ENCODE assay signal across 8 cellular contexts in genomic region chr5:178626484-178627258, GRCh38. TPM values are rescaled to one million over a fixed set of nuclear protein-coding genes. Genes with fewer than 3 reads are reported as not detected.
DNase-seq lines count a peak whose midpoint lies in the region; ATAC-seq and TF ChIP-seq lines count a peak whose summit lies in the region.

TSS of gene CLK4 (minus strand) at chr5:178627050. CDS start at chr5:178623416, 3,634 bp downstream.

- peak; percentile 79 for ATAC-seq in RWPE2 (ENCODE audit: low read depth)
- peak; percentile 96 for ATAC-seq in natural killer cell treated with Interleukin-12 subunit alpha and Interleukin-12 subunit beta and Interleukin-15 and Interleukin-18, amount 100 ng/mL, for 72 hours

- no peaks in the 10 kb centered on the region for H3K9me3 Mint-ChIP-seq in activated T-helper 2 cell treated with anti-CD3 and anti-CD28 coated beads, Interferon-gamma antibody, Interleukin-2, Interleukin-4, amounts not matched to agents 10 μg/mL and 5 μg/mL and 100 μg/mL, durations not matched to agents 14 hours and 24 hours and 36 hours
- no peaks in the 10 kb centered on the region for H3K9me3 Mint-ChIP-seq in natural killer cell treated with Interleukin-12 subunit alpha and Interleukin-12 subunit beta and Interleukin-15 and Interleukin-18, amount 100 ng/mL, for 72 hours

- H3K4me1 Mint-ChIP-seq in activated T-helper 2 cell treated with anti-CD3 and anti-CD28 coated beads, Interferon-gamma antibody, Interleukin-2, Interleukin-4, amounts not matched to agents 10 μg/mL and 5 μg/mL and 100 μg/mL, durations not matched to agents 14 hours and 24 hours and 36 hours (ENCODE audit: low read depth), result peaks cover 19% of the 10 kb centered on the region
- H3K4me1 Mint-ChIP-seq in natural killer cell treated with Interleukin-12 subunit alpha and Interleukin-12 subunit beta and Interleukin-15 and Interleukin-18, amount 100 ng/mL, for 72 hours (ENCODE audit: low read depth in 2 of 2), result peaks cover 23 to 30% of the 10 kb centered on the region in 2 donors

- no peaks in the 10 kb centered on the region for H3K9me3 ChIP-seq in RWPE2 (ENCODE audit: severe bottlenecking)

- peaks cover 25% of the 10 kb centered on the region for H3K4me1 ChIP-seq in RWPE2 (ENCODE audit: insufficient read depth, poor library complexity, severe bottlenecking)

- H3K4me3 Mint-ChIP-seq in activated T-helper 2 cell treated with anti-CD3 and anti-CD28 coated beads, Interferon-gamma antibody, Interleukin-2, Interleukin-4, amounts not matched to agents 10 μg/mL and 5 μg/mL and 100 μg/mL, durations not matched to agents 14 hours and 24 hours and 36 hours (ENCODE audit: low read depth), result peak within 1 kb of the TSS; percentile 97
- peak within 1 kb of the TSS; percentile 100 for H3K4me3 Mint-ChIP-seq in natural killer cell treated with Interleukin-12 subunit alpha and Interleukin-12 subunit beta and Interleukin-15 and Interleukin-18, amount 100 ng/mL, for 72 hours

- peak within 1 kb of the TSS; percentile 72 for H3K27ac ChIP-seq in RWPE2 (ENCODE audit: poor library complexity, severe bottlenecking)

- peaks cover 18% of the 10 kb centered on the region for H3K36me3 ChIP-seq in RWPE2 (ENCODE audit: low read depth)

- peaks cover 28% of the 10 kb centered on the region for H3K36me3 Mint-ChIP-seq in activated T-helper 2 cell treated with anti-CD3 and anti-CD28 coated beads, Interferon-gamma antibody, Interleukin-2, Interleukin-4, amounts not matched to agents 10 μg/mL and 5 μg/mL and 100 μg/mL, durations not matched to agents 14 hours and 24 hours and 36 hours (ENCODE audit: low read depth)
- H3K36me3 Mint-ChIP-seq in natural killer cell treated with Interleukin-12 subunit alpha and Interleukin-12 subunit beta and Interleukin-15 and Interleukin-18, amount 100 ng/mL, for 72 hours, result peaks cover 14% of the 10 kb centered on the region

- peak within 1 kb of the TSS; percentile 98 for H3K27ac Mint-ChIP-seq in activated T-helper 2 cell treated with anti-CD3 and anti-CD28 coated beads, Interferon-gamma antibody, Interleukin-2, Interleukin-4, amounts not matched to agents 10 μg/mL and 5 μg/mL and 100 μg/mL, durations not matched to agents 14 hours and 24 hours and 36 hours
- peak within 1 kb of the TSS; percentile 91 to 97 for H3K27ac Mint-ChIP-seq in natural killer cell treated with Interleukin-12 subunit alpha and Interleukin-12 subunit beta and Interleukin-15 and Interleukin-18, amount 100 ng/mL, for 72 hours

- peak within 1 kb of the TSS; percentile 93 for H3K4me3 ChIP-seq in LNCaP clone FGC (ENCODE audit: low read depth, low read length)
- H3K4me3 ChIP-seq in RWPE2 (ENCODE audit: severe bottlenecking), result peak within 1 kb of the TSS; percentile 78

- no peaks in the 10 kb centered on the region for H3K27me3 ChIP-seq in RWPE2 (ENCODE audit: insufficient read depth, poor library complexity, severe bottlenecking)

- DNase-seq in EH (ENCODE audit: low read depth) (peak; percentile 91), H4 (ENCODE audit: low spot score) (peak; percentile 95), LNCaP clone FGC (ENCODE audit: low read depth) (peak; percentile 66), RWPE2 (ENCODE audit: low spot score) (peak; percentile 95), fibroblast of peridontal ligament (ENCODE audit: extremely low read depth) (peak; percentile 92)
- DNase-seq in activated T-helper 2 cell treated with anti-CD3 and anti-CD28 coated beads, Interferon-gamma antibody, Interleukin-2, Interleukin-4, amounts not matched to agents 10 μg/mL and 5 μg/mL and 100 μg/mL, durations not matched to agents 14 hours and 24 hours and 36 hours (ENCODE audit: low spot score), result peak; percentile 94
- peak; percentile 97 for DNase-seq in natural killer cell treated with Interleukin-12 subunit alpha and Interleukin-12 subunit beta and Interleukin-15 and Interleukin-18, amount 100 ng/mL, for 72 hours (ENCODE audit: low spot score)
- peak; percentile 94 for DNase-seq in stimulated activated naive CD4-positive, alpha-beta T cell treated with Interleukin-2 at 50 U/mL for 16 hours (lab: John Stamatoyannopoulos, UW)

- intact Hi-C loops in activated T-helper 2 cell treated with anti-CD3 and anti-CD28 coated beads, Interferon-gamma antibody, Interleukin-2, Interleukin-4, amounts not matched to agents 10 μg/mL and 5 μg/mL and 100 μg/mL, durations not matched to agents 14 hours and 24 hours and 36 hours (cut with micrococcal nuclease), result loop anchor here (1.0 to 10.0 kb wide), 7 partner anchors 104 to 1668 kb away; partner anchors contain the start of genes HNRNPH1, MAPK9, PHYKPL and RUFY1

- H3K27me3 Mint-ChIP-seq in activated T-helper 2 cell treated with anti-CD3 and anti-CD28 coated beads, Interferon-gamma antibody, Interleukin-2, Interleukin-4, amounts not matched to agents 10 μg/mL and 5 μg/mL and 100 μg/mL, durations not matched to agents 14 hours and 24 hours and 36 hours (ENCODE audit: low read depth), result peaks cover 6% of the 10 kb centered on the region
- no peaks in the 10 kb centered on the region for H3K27me3 Mint-ChIP-seq in natural killer cell treated with Interleukin-12 subunit alpha and Interleukin-12 subunit beta and Interleukin-15 and Interleukin-18, amount 100 ng/mL, for 72 hours

- TF ChIP-seq CTCF in LNCaP clone FGC (IDR thresholded peaks at IDR 0.05; ENCODE audit: control insufficient read depth, extremely low read depth, insufficient read depth) (no peak), RWPE2 (IDR thresholded peaks at IDR 0.05; ENCODE audit: poor library complexity, severe bottlenecking) (no peak)

RNA-seq across cellular contexts. Expression of gene CLK4, which starts in this region (rescaled TPM):
- total RNA-seq in H4 (2014; rRNA removed; shearing (Covaris generic)), result 7.7 and 9.3 TPM in 2 replicates
- 21.9 and 23.6 TPM in 2 replicates for total RNA-seq in activated T-helper 2 cell treated with anti-CD3 and anti-CD28 coated beads, Interferon-gamma antibody, Interleukin-2, Interleukin-4, amounts not matched to agents 10 μg/mL and 5 μg/mL and 100 μg/mL, durations not matched to agents 14 hours and 24 hours and 36 hours
- total RNA-seq in natural killer cell treated with Interleukin-12 subunit alpha and Interleukin-12 subunit beta and Interleukin-15 and Interleukin-18, amount 100 ng/mL, for 72 hours, result 10 to 100 TPM; 22.3 to 25.4 TPM

Comparison
In these comparisons a context has a peak if more than half of its experiments do, and no peak if none do; other contexts are left out.
1. Peak in every context shown above with its lines: DNase-seq, ATAC-seq, H3K4me3 ChIP-seq and H3K27ac ChIP-seq.